In genomic region chr9:22064957-22065356, GRCh38 we compare ENCODE assay signal across 16 cellular contexts.
"Had no signal": no experiment of that assay in that cellular context is flagged by ENCODE, and none has a peak within 500 bp of the region (broad histone marks: within the 10 kb centered on the region; RNA-seq: fewer than 3 reads in every experiment).

No MANE protein-coding gene starts in this region.

- ATAC-seq: left cardiac atrium had no signal

- H3K4me1 ChIP-seq: neural progenitor cell, sigmoid colon, upper lobe of left lung had no signal

- H3K9me3 Mint-ChIP-seq: activated naive CD4-positive, alpha-beta T cell treated with anti-CD3 and anti-CD28 coated beads, Interleukin-2, amount 50 U/mL, for 72 hours; dendritic cell treated with granulocyte-macrophage colony-stimulating factor and Interleukin-4, amounts not matched to agents 40 ng/mL and 50 ng/mL, for 4 days; neural progenitor cell; stimulated activated naive CD8-positive, alpha-beta T cell treated with anti-CD3 and anti-CD28 coated beads, Interleukin-15, amount 100 ng/mL, for 72 hours had no signal

- H3K4me2 ChIP-seq: neural progenitor cell had no signal

- H3K4me3 Mint-ChIP-seq: dendritic cell treated with granulocyte-macrophage colony-stimulating factor and Interleukin-4, amounts not matched to agents 40 ng/mL and 50 ng/mL, for 4 days; neural progenitor cell; stimulated activated naive CD8-positive, alpha-beta T cell treated with anti-CD3 and anti-CD28 coated beads, Interleukin-15, amount 100 ng/mL, for 72 hours had no signal

- H3K27ac Mint-ChIP-seq: activated naive CD4-positive, alpha-beta T cell treated with anti-CD3 and anti-CD28 coated beads, Interleukin-2, amount 50 U/mL, for 72 hours; dendritic cell treated with granulocyte-macrophage colony-stimulating factor and Interleukin-4, amounts not matched to agents 40 ng/mL and 50 ng/mL, for 4 days; neural progenitor cell; stimulated activated naive CD8-positive, alpha-beta T cell treated with anti-CD3 and anti-CD28 coated beads, Interleukin-15, amount 100 ng/mL, for 72 hours had no signal

- H3K27ac ChIP-seq: epithelial cell of prostate, neural progenitor cell, sigmoid colon, upper lobe of left lung had no signal

- H3K36me3 ChIP-seq: neural progenitor cell, sigmoid colon, upper lobe of left lung had no signal

- H3K9me3 ChIP-seq: sigmoid colon, upper lobe of left lung had no signal

- DNase-seq: activated CD4-positive, alpha-beta T cell treated with anti-CD3 and anti-CD28 coated beads for 4 hours; activated effector memory CD4-positive, alpha-beta T cell treated with Interleukin-2 at 50 U/mL for 16 hours; activated T-cell treated with anti-CD3 and anti-CD28 coated beads, Interleukin-2, amount 50 U/mL, for 1 hour; anterior cingulate cortex; cerebellar nuclear complex; left cardiac atrium; midbrain; sigmoid colon; stimulated activated CD4-positive, alpha-beta T cell treated with anti-CD3 and anti-CD28 coated beads, Interleukin-1b, Interleukin-23, amount 100 ng/mL, for 48 hours; stimulated activated naive CD8-positive, alpha-beta T cell treated with anti-CD3 and anti-CD28 coated beads, Interleukin-15, amount 100 ng/mL, for 72 hours; SW 1271; upper lobe of left lung had no signal

- H3K4me3 ChIP-seq: neural progenitor cell, sigmoid colon, upper lobe of left lung had no signal

- H3K36me3 Mint-ChIP-seq: neural progenitor cell had no signal

- H3K4me1 Mint-ChIP-seq: neural progenitor cell had no signal

- H2AFZ ChIP-seq: neural progenitor cell had no signal

- H3K27me3 ChIP-seq: neural progenitor cell, sigmoid colon, upper lobe of left lung had no signal
